10 cellular contexts compared by ENCODE assay signal in genomic region chr7:36110584-36110983, GRCh38.
"Had no signal": no experiment of that assay in that cellular context is flagged by ENCODE, and none has a peak within 500 bp of the region (broad histone marks: within the 10 kb centered on the region; RNA-seq: fewer than 3 reads in every experiment).

No MANE protein-coding gene starts in this region.

- H3K9me3 ChIP-seq: HAP-1 had no signal

- H3K36me3 ChIP-seq: HAP-1 had no signal

- H3K4me3 ChIP-seq: GM23248, HAP-1 had no signal

- ATAC-seq: HCT116, HepG2 had no signal

- H2AFZ ChIP-seq: GM23248 had no signal

- H3K9ac ChIP-seq: GM23248, KMS-11 had no signal

- H3K27ac ChIP-seq: GM23248, HL-60, KMS-11 had no signal

- DNase-seq: GM23248, GOT3, H7, HFFc6, KBM-7 had no signal

- H3K4me2 ChIP-seq: KMS-11 had no signal

- H3K4me1 ChIP-seq: HAP-1 had no signal
